8 cellular contexts compared by ENCODE assay signal in the genomic region with DNA sequence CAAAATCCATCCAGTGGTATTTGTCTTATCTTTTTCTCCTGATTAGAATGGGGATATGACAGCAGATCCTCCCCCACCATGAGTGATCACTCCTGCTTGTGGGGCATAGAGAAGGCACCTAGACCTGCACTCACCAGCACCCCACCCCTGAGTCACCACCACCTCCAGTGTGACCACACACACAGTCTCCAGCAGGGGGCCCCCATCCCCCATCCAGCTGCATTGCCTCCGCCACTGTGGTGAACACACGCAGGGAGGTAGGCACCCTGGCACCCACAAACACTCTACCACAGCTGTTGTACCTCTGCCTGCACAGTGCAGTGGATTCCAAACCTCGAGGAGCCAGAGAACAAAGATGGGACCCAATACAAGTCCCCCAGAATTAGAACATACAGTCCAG. TPM values are rescaled to one million over a fixed set of nuclear protein-coding genes. Genes with fewer than 3 reads are reported as not detected.
DNase-seq lines count a peak whose midpoint lies in the region; ATAC-seq, FAIRE-seq and TF ChIP-seq lines count a peak whose summit lies in the region.

No MANE protein-coding gene starts in this region.

- H3K9me3 ChIP-seq in HEK293 (ENCODE audit: control insufficient read depth, insufficient read depth, low read depth, low read length) (no peaks in the 10 kb centered on the region; the same call in 1 of the 2 replicates), left lung (no peaks in the 10 kb centered on the region)

- H3K4me3 ChIP-seq in HEK293 (ENCODE audit: low read depth, low read length) (no peak overlapping the region), left lung (no peak overlapping the region)

- H3K27ac ChIP-seq in HEK293 (ENCODE audit: extremely low read depth, low read depth, low read length) (no peak overlapping the region), left lung (no peak overlapping the region)

- peak; percentile 48 for ATAC-seq in left lung

- FAIRE-seq in GM12892 (lab: Jason Lieb, UNC): peak; percentile 70

- peaks cover 46% of the 10 kb centered on the region for H3K9me3 Mint-ChIP-seq in mesothelial cell of epicardium

- H3K36me3 ChIP-seq in HEK293 (ENCODE audit: control insufficient read depth in 2 of 2, insufficient read depth in 1 of 2, low read length in 2 of 2): no peaks in the 10 kb centered on the region
- H3K36me3 ChIP-seq in left lung: no peaks in the 10 kb centered on the region

- intact Hi-C loops in left lung (cut with DNase I): no loop called here

- H3K27ac Mint-ChIP-seq in mesothelial cell of epicardium: no peak overlapping the region

- no peaks in the 10 kb centered on the region for H3K4me1 Mint-ChIP-seq in mesothelial cell of epicardium

- POLR2A ChIA-PET in HEK293 (lab: Yijun Ruan, JAX): interaction anchor here (0.7 kb wide), 1 partner anchor 73 kb away, joined by 3 read pairs; no protein-coding TSS in a partner anchor

- H3K27me3 Mint-ChIP-seq in mesothelial cell of epicardium (ENCODE audit: low read depth): no peaks in the 10 kb centered on the region

- H3K4me1 ChIP-seq in HEK293 (ENCODE audit: control insufficient read depth, insufficient read depth, low read length): no peaks in the 10 kb centered on the region
- H3K4me1 ChIP-seq in left lung: no peaks in the 10 kb centered on the region

- DNase-seq in GM12892 (ENCODE audit: insufficient read length) (peak; percentile 22), NCI-H69 (lab: John Stamatoyannopoulos, UW) (peak; percentile 0), activated T-helper 1 cell treated with Interleukin-2 at 50 U/mL for 16 hours (ENCODE audit: low read depth) (peak; percentile 47), left lung (no peak), mesothelial cell of epicardium (ENCODE audit: low spot score in 2 of 2, unreplicated experiment in 2 of 2) (no peak), T1000 (lab: John Stamatoyannopoulos, UW) (no peak)
- peak; percentile 48 for DNase-seq in stimulated activated naive CD4-positive, alpha-beta T cell treated with Interleukin-2 at 50 U/mL for 16 hours (lab: John Stamatoyannopoulos, UW)

- TF ChIP-seq POLR2A in GM12892 (IDR thresholded peaks at IDR 0.05; ENCODE audit: low read depth, low read length): no peak

- no peak overlapping the region for H3K4me3 Mint-ChIP-seq in mesothelial cell of epicardium

- peak; percentile 47; the same call in 1 of the 2 replicates for TF ChIP-seq CTCF in HEK293 (tag by site-specific recombination; IDR thresholded peaks at IDR 0.05)
- no peak for TF ChIP-seq CTCF in left lung (IDR thresholded peaks at IDR 0.05)
- no peak for TF ChIP-seq CTCF in mesothelial cell of epicardium (IDR thresholded peaks at IDR 0.05; ENCODE audit: unreplicated experiment)

- no peaks in the 10 kb centered on the region for H3K27me3 ChIP-seq in left lung

- no peaks in the 10 kb centered on the region for H3K36me3 Mint-ChIP-seq in mesothelial cell of epicardium

- CTCF ChIA-PET in HEK293 (lab: Yijun Ruan, JAX): interaction anchor here (0.7 to 2.8 kb wide), 8 partner anchors 11 to 745 kb away, joined by 3 to 25 read pairs (median 3); no protein-coding TSS in a partner anchor

TF ChIP-seq in HEK293, 187 proteins besides CTCF, POLR2A, EP300 and RAD21:
- TF ChIP-seq GLIS1 (tag by site-specific recombination; IDR thresholded peaks at IDR 0.05) (peak; percentile 73), ZIC2 (tag by site-specific recombination; IDR thresholded peaks at IDR 0.05) (peak; percentile 37), ZFP41 (tag by site-specific recombination; IDR thresholded peaks at IDR 0.05; ENCODE audit: borderline replicate concordance) (no peak), GLIS2 (tag by site-specific recombination; IDR thresholded peaks at IDR 0.05) (no peak), FEZF1 (tag by site-specific recombination; IDR thresholded peaks at IDR 0.05) (no peak), ZNF654 (tag by site-specific recombination; IDR thresholded peaks at IDR 0.05; ENCODE audit: low read depth) (peak; percentile 62)
- TF ChIP-seq, protein P1, sequence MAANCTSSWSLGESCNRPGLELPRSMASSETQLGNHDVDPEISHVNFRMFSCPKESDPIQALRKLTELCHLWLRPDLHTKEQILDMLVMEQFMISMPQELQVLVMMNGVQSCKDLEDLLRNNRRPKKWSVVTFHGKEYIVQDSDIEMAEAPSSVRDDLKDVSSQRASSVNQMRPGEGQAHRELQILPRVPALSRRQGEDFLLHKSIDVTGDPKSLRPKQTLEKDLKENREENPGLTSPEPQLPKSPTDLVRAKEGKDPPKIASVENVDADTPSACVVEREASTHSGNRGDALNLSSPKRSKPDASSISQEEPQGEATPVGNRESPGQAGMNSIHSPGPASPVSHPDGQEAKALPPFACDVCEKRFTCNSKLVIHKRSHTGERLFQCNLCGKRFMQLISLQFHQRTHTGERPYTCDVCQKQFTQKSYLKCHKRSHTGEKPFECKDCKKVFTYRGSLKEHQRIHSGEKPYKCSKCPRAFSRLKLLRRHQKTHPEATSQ (tag by site-specific recombination; IDR thresholded peaks at IDR 0.05): no peak

RNA-seq across cellular contexts. Expression of a gene that starts 9.0 kb away (rescaled TPM):
- polyA plus RNA-seq in GM12892 (2012; ENCODE audit: missing spikeins): not detected
- not detected for total RNA-seq in left lung
- not detected in 3 replicates for total RNA-seq in mesothelial cell of epicardium

RNA-seq across cellular contexts. Expression of a gene that starts 57.4 kb away (rescaled TPM):
- polyA plus RNA-seq in GM12892 (2012; ENCODE audit: missing spikeins): not detected
- not detected for total RNA-seq in left lung
- total RNA-seq in mesothelial cell of epicardium: not detected in 3 replicates

Comparison
In these comparisons a context has a peak if more than half of its experiments do, and no peak if none do; other contexts are left out.
1. DNase-seq: peak in GM12892 (single experiment), NCI-H69 (single experiment), activated T-helper 1 cell treated with Interleukin-2 at 50 U/mL for 16 hours (single experiment) and stimulated activated naive CD4-positive, alpha-beta T cell treated with Interleukin-2 at 50 U/mL for 16 hours (single experiment); none in left lung (0 of 2), mesothelial cell of epicardium (0 of 2) and T1000 (single experiment).